In the genomic region with DNA sequence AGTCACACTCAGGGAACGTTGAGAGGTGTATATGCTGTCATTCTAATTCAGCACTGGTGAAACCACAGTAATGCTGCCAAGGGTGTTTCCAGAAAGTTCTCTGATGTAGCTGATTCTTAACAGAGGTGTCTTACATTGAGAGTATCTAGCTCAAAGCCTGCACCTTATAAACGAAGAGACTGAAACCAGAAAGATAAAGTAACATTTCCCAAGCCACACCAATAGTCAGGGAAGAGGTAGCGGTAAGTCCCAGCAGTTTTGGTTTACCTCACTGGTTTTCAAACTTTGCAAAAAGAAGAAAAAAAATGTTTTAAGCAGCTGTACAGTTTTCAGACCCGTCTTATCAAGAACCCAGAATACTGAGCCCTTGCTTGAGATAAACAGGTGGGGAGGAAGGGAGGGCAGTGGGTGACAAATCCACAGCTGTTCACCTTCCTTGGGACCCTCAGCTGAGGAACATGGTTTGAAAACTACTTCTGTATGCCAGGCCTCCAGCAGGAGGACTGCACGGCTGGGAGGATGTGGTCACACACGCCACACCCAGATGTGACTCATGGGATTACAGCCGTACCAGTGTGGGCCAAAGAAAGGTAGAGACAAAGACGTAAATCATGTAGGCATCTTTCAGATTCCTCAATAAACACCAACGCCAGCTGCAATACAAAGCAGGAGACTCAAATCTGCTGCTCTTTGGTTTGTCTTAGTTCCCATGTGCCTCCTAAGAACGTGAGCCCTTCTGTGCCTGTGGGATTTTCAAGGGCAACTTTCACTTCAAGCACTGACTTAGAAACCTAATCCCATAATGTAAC, we compare ENCODE assay signal across 8 cellular contexts.
A peak's percentile ranks its signal among the peaks of the same experiment; 100 is the strongest.
DNase-seq lines count a peak whose midpoint lies in the region; TF ChIP-seq lines count a peak whose summit lies in the region.

No MANE protein-coding gene starts in this region.

- H3K9ac ChIP-seq in GM23248 (peak overlapping the region; percentile 73), Karpas-422 (ENCODE audit: low read length) (peak overlapping the region; percentile 66)

- H3K79me2 ChIP-seq in GM23248 (ENCODE audit: insufficient read depth) (no peaks in the 10 kb centered on the region), Karpas-422 (ENCODE audit: low read length) (peaks cover 26% of the 10 kb centered on the region)

- peak overlapping the region; percentile 72 for H3K4me2 ChIP-seq in GM23248 (ENCODE audit: unreplicated experiment)
- peak overlapping the region; percentile 42 for H3K4me2 ChIP-seq in Karpas-422 (ENCODE audit: low read depth, low read length, poor library complexity, severe bottlenecking)

- peaks cover 53% of the 10 kb centered on the region for H3F3A ChIP-seq in GM23248 (ENCODE audit: insufficient read depth)

- H3K4me3 ChIP-seq in GM08714 (ENCODE audit: low read length): peak overlapping the region; percentile 29; the same call in 1 of the 2 replicates
- peak overlapping the region; percentile 55 for H3K4me3 ChIP-seq in GM23248
- H3K4me3 ChIP-seq in Karpas-422 (ENCODE audit: low read length): peak overlapping the region; percentile 5; the same call in 1 of the 2 replicates
- no peak overlapping the region for H3K4me3 ChIP-seq in cardiac fibroblast (replicated peaks in 1 of 2; ENCODE audit: low read depth in 2 of 2, low read length in 2 of 2)
- H3K4me3 ChIP-seq in mesodermal cell (ENCODE audit: extremely low read depth, insufficient read depth, low read length, poor library complexity, severe bottlenecking): no peak overlapping the region

- peak; percentile 42 for TF ChIP-seq CTCF in cardiac fibroblast (IDR thresholded peaks at IDR 0.05; ENCODE audit: low read depth, low read length)

- in situ Hi-C loops in GM23248 (cut with MboI): no loop called here

- H3K27me3 ChIP-seq in GM23248 (replicated peaks; ENCODE audit: insufficient read depth) (no peaks in the 10 kb centered on the region), Karpas-422 (ENCODE audit: low read length) (no peaks in the 10 kb centered on the region)

- no peaks in the 10 kb centered on the region for H3K9me2 ChIP-seq in GM23248 (ENCODE audit: insufficient read depth)
- no peaks in the 10 kb centered on the region for H3K9me2 ChIP-seq in Karpas-422 (replicated peaks; ENCODE audit: insufficient read depth, low read length)

- 0 out of 2 replicates have a peak overlapping the region, but pooled peaks have one; percentile 6 for H2AFZ ChIP-seq in GM23248
- H2AFZ ChIP-seq in Karpas-422 (ENCODE audit: low read length): no peak overlapping the region

- H4K20me1 ChIP-seq in GM23248 (ENCODE audit: insufficient read depth) (no peaks in the 10 kb centered on the region), Karpas-422 (ENCODE audit: insufficient read depth, low read depth, low read length) (no peaks in the 10 kb centered on the region)

- H3K27ac ChIP-seq in GM23248: peak overlapping the region; percentile 94
- H3K27ac ChIP-seq in Karpas-422 (ENCODE audit: low read length): peak overlapping the region; percentile 98
- peak overlapping the region; percentile 6 for H3K27ac ChIP-seq in mesodermal cell (ENCODE audit: low read depth, low read length, severe bottlenecking)

- H3K9me3 ChIP-seq in GM23248 (ENCODE audit: low read depth) (no peaks in the 10 kb centered on the region), Karpas-422 (ENCODE audit: low read length) (no peaks in the 10 kb centered on the region), mesodermal cell (ENCODE audit: control insufficient read depth, low read length) (no peaks in the 10 kb centered on the region)

- H3K4me1 ChIP-seq in GM23248 (ENCODE audit: insufficient read depth) (peaks cover 47% of the 10 kb centered on the region), Karpas-422 (ENCODE audit: low read length) (peaks cover 92% of the 10 kb centered on the region), mesodermal cell (ENCODE audit: control insufficient read depth, insufficient read depth, low read length, poor library complexity, severe bottlenecking) (peaks cover 21% of the 10 kb centered on the region)

- 8 to 10% methylated on average over 10 of the region's 10 CpGs for WGBS in GM23248 (ENCODE audit: low coverage in 1 of 2, low lambda C conversion rate in 2 of 2, missing lambda C conversion rate in 2 of 2), 2 experiments
- WGBS in mesodermal cell (ENCODE audit: insufficient coverage in 2 of 2), 2 experiments: 90% methylated on average over 7 to 8 of the region's 10 CpGs

- peak; percentile 96 for DNase-seq in GM23248
- DNase-seq in Karpas-422: peak; percentile 95
- DNase-seq in activated CD4-positive, CD25-positive, alpha-beta regulatory T cell (lab: John Stamatoyannopoulos, UW): peak; percentile 33 to 60 (median 54)
- peak; percentile 81 to 95 for DNase-seq in cardiac fibroblast (ENCODE audit: low read depth in 2 of 2)
- peak; percentile 53 to 84 (median 64) for DNase-seq in stimulated activated naive CD4-positive, alpha-beta T cell (lab: John Stamatoyannopoulos, UW)
- no peak for DNase-seq in NCI-H774 (lab: John Stamatoyannopoulos, UW)

- peaks cover 18% of the 10 kb centered on the region for H3K36me3 ChIP-seq in GM23248 (ENCODE audit: low read depth)
- H3K36me3 ChIP-seq in Karpas-422 (ENCODE audit: insufficient read depth, low read length): peaks cover 68% of the 10 kb centered on the region
- H3K36me3 ChIP-seq in mesodermal cell (ENCODE audit: control insufficient read depth, insufficient read depth, low read length): peaks cover 43% of the 10 kb centered on the region

Comparison
In these comparisons a context has a peak if more than half of its experiments do, and no peak if none do; other contexts are left out.
1. H3K4me3 ChIP-seq: peak in GM08714 (single experiment), GM23248 (single experiment) and Karpas-422 (single experiment); none in cardiac fibroblast (0 of 2) and mesodermal cell (single experiment).
2. H3K27ac ChIP-seq: peak in every context shown above with its lines; median percentile 98 in Karpas-422; 94 in GM23248; 6 in mesodermal cell.